ENCODE assay signal across 18 cellular contexts in the genomic region with DNA sequence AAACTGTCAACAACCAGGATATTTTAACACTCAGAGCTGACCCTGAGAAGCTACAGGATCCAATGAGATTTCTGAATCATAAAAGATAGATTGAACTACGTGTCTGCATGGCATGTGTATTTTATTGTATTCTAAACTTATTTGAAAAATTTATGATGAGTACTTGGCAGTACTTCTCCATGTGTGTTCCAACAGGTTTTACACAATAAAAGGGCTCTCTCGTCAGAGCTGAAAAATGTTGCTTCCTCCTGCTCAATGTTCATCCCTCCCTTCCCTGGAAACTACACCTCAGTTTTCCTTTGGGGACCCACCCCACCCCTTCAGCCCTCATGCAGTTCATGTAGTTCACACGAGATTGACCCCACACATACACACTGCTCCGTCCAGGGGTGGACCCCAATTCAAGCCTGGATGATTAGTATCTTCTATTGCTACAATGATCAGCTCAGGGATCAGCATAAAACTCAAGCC.
"Had no signal": no experiment of that assay in that cellular context is flagged by ENCODE, and none has a peak within 500 bp of the region (broad histone marks: within the 10 kb centered on the region; RNA-seq: fewer than 3 reads in every experiment).

No MANE protein-coding gene starts in this region.

- H3K27ac ChIP-seq: adrenal gland, cardiac muscle cell, neural progenitor cell, parathyroid adenoma, skin epidermis had no signal

- H3K27me3 Mint-ChIP-seq: activated CD4-positive, alpha-beta T cell treated with anti-CD3 and anti-CD28 coated beads for 36 hours; activated T-cell treated with anti-CD3 and anti-CD28 coated beads, Interleukin-2, amount 50 U/mL, for 24 hours had no signal

- H3K9me3 Mint-ChIP-seq: activated CD4-positive, alpha-beta memory T cell treated with anti-CD3 and anti-CD28 coated beads, Interleukin-2, amount 10 ng/mL, durations not matched to agents 7 days and 5 days; activated T-cell treated with anti-CD3 and anti-CD28 coated beads, Interleukin-2, amount 50 U/mL, for 24 hours; mesothelial cell of epicardium; neural progenitor cell had no signal

- H3K9me3 ChIP-seq: adrenal gland had no signal

- H3K4me1 ChIP-seq: adrenal gland, parathyroid adenoma had no signal

- H3K27me3 ChIP-seq: adrenal gland, cardiac muscle cell, neural progenitor cell had no signal

- H3K79me2 ChIP-seq: parathyroid adenoma had no signal

- DNase-seq: activated CD4-positive, alpha-beta memory T cell treated with anti-CD3 and anti-CD28 coated beads, Interleukin-2, amount 10 ng/mL, durations not matched to agents 7 days and 5 days; activated CD4-positive, alpha-beta T cell treated with anti-CD3 and anti-CD28 coated beads for 36 hours; activated naive CD4-positive, alpha-beta T cell treated with anti-CD3 and anti-CD28 coated beads, Interleukin-2, amount 50 U/mL, for 16 hours; activated T-cell treated with anti-CD3 and anti-CD28 coated beads, Interleukin-2, amount 50 U/mL, for 24 hours; adrenal gland; foreskin fibroblast; retina; stimulated activated CD4-positive, alpha-beta T cell treated with anti-CD3 and anti-CD28 coated beads, Interleukin-4, amount 100 ng/mL, for 24 hours; stimulated activated naive CD4-positive, alpha-beta T cell treated with Interleukin-2 at 50 U/mL for 16 hours; T-helper 1 cell; trophoblast cell had no signal

- H3K4me3 Mint-ChIP-seq: activated CD4-positive, alpha-beta memory T cell treated with anti-CD3 and anti-CD28 coated beads, Interleukin-2, amount 10 ng/mL, durations not matched to agents 7 days and 5 days; activated CD4-positive, alpha-beta T cell treated with anti-CD3 and anti-CD28 coated beads for 36 hours; activated T-cell treated with anti-CD3 and anti-CD28 coated beads, Interleukin-2, amount 50 U/mL, for 24 hours; mesothelial cell of epicardium; neural progenitor cell had no signal

- H3K36me3 ChIP-seq: adrenal gland, cardiac muscle cell, neural progenitor cell had no signal

- H3K4me3 ChIP-seq: adrenal gland, cardiac muscle cell, lung, neural progenitor cell, skin epidermis had no signal

- H3K4me1 Mint-ChIP-seq: activated CD4-positive, alpha-beta memory T cell treated with anti-CD3 and anti-CD28 coated beads, Interleukin-2, amount 10 ng/mL, durations not matched to agents 7 days and 5 days; activated CD4-positive, alpha-beta T cell treated with anti-CD3 and anti-CD28 coated beads for 36 hours; neural progenitor cell had no signal

- ATAC-seq: activated CD4-positive, alpha-beta T cell treated with anti-CD3 and anti-CD28 coated beads for 36 hours; SK-N-SH treated with all-trans-retinoic acid at 6 μM for 48 hours had no signal

- H3K36me3 Mint-ChIP-seq: mesothelial cell of epicardium, neural progenitor cell had no signal

- H3K27ac Mint-ChIP-seq: activated CD4-positive, alpha-beta memory T cell treated with anti-CD3 and anti-CD28 coated beads, Interleukin-2, amount 10 ng/mL, durations not matched to agents 7 days and 5 days; activated CD4-positive, alpha-beta T cell treated with anti-CD3 and anti-CD28 coated beads for 36 hours; activated T-cell treated with anti-CD3 and anti-CD28 coated beads, Interleukin-2, amount 50 U/mL, for 24 hours; mesothelial cell of epicardium; neural progenitor cell had no signal

- H2AFZ ChIP-seq: neural progenitor cell, parathyroid adenoma had no signal

- H3K4me2 ChIP-seq: neural progenitor cell had no signal
